Comparison of ENCODE assay signal across 16 cellular contexts in genomic region chr10:32337343-32337742, GRCh38. TPM values are rescaled to one million over a fixed set of nuclear protein-coding genes. Genes with fewer than 3 reads are reported as not detected.
DNase-seq lines count a peak whose midpoint lies in the region; ATAC-seq, FAIRE-seq and TF ChIP-seq lines count a peak whose summit lies in the region.
"Had no signal": no experiment of that assay in that cellular context is flagged by ENCODE, and none has a peak within 500 bp of the region (broad histone marks: within the 10 kb centered on the region; RNA-seq: fewer than 3 reads in every experiment).

No MANE protein-coding gene starts in this region.

- TF ChIP-seq POLR2A in GM12878 (IDR thresholded peaks at IDR 0.05; ENCODE audit: low read depth, low read length) (no peak), right lobe of liver (IDR thresholded peaks at IDR 0.05) (no peak)

- in situ Hi-C loops in GM12878 (cut with MboI): no loop called here

- H3K27ac ChIP-seq in CD8-positive, alpha-beta memory T cell (ENCODE audit: low read depth, low read length): no peak overlapping the region
- peak overlapping the region; percentile 17 for H3K27ac ChIP-seq in GM12878 (ENCODE audit: control insufficient read depth, insufficient read depth)
- peak overlapping the region; percentile 4 for H3K27ac ChIP-seq in osteoblast (ENCODE audit: low read depth, low read length)
- no peak overlapping the region for H3K27ac ChIP-seq in right lobe of liver
- H3K27ac ChIP-seq: WERI-Rb-1 had no signal

- DNase-seq in CD14-positive monocyte (ENCODE audit: low spot score): no peak
- DNase-seq in CD8-positive, alpha-beta memory T cell: no peak
- DNase-seq in GM12878 (ENCODE audit: low read depth, low spot score): no peak
- no peak for DNase-seq in osteoblast (ENCODE audit: insufficient read length, low spot score, missing footprints)
- no peak for DNase-seq in right lobe of liver
- no peak for DNase-seq in HT-29 (ENCODE audit: low spot score)
- DNase-seq: activated gamma-delta T cell treated with Interleukin-2 at 50 U/mL for 16 hours, cortex of kidney, foreskin fibroblast, hippocampal formation, NCI-H1105, NCI-H2107, NCI-H510A treated with DMSO at 0.1 percent for 48 hours, WERI-Rb-1 had no signal

- no peak for FAIRE-seq in GM12878 (lab: Jason Lieb, UNC)
- FAIRE-seq: keratinocyte had no signal

- SMC1A ChIA-PET in GM12878 (lab: Charles Lee; ENCODE audit: uncharacterized antibody, unreplicated experiment): interaction anchor here (0.6 to 15.8 kb wide), 11 partner anchors 7 to 87 kb away, joined by 3 to 205 read pairs (median 7); no protein-coding TSS in a partner anchor

- H3K4me3 ChIP-seq in CD8-positive, alpha-beta memory T cell (ENCODE audit: low read length): no peak overlapping the region
- no peak overlapping the region for H3K4me3 ChIP-seq in GM12878
- H3K4me3 ChIP-seq in osteoblast (ENCODE audit: insufficient read depth, low read length): no peak overlapping the region
- no peak overlapping the region for H3K4me3 ChIP-seq in right lobe of liver

- H3K4me1 ChIP-seq in CD8-positive, alpha-beta memory T cell (ENCODE audit: insufficient read depth, low read length): peaks cover 96% of the 10 kb centered on the region
- H3K4me1 ChIP-seq in GM12878 (ENCODE audit: control insufficient read depth, insufficient read depth, low read length) (peaks cover 19% of the 10 kb centered on the region), osteoblast (ENCODE audit: insufficient read depth, low read length) (peaks cover under 1% of the 10 kb centered on the region), right lobe of liver (peaks cover 0 to 44% (median 12%) of the 10 kb centered on the region in 4 donors)

- intact Hi-C loops in CD14-positive monocyte (cut with micrococcal nuclease): no loop called here
- intact Hi-C loops in GM12878 (cut with micrococcal nuclease; ENCODE audit: unreplicated experiment): no loop called here
- intact Hi-C loops in right lobe of liver (cut with DNase I): no loop called here

- H3K9ac ChIP-seq in GM12878 (ENCODE audit: control insufficient read depth, insufficient read depth, low read length): peak overlapping the region; percentile 11; the same call in 1 of the 2 replicates

- 0 out of 2 replicates have a peak, but pooled peaks cover 3% of the 10 kb centered on the region for H4K20me1 ChIP-seq in GM12878 (ENCODE audit: control insufficient read depth, insufficient read depth)
- peaks cover 94% of the 10 kb centered on the region for H4K20me1 ChIP-seq in osteoblast (ENCODE audit: insufficient read depth, low read length)

- CTCF ChIA-PET in CD8-positive, alpha-beta memory T cell (lab: Charles Lee): interaction anchor here (1.4 to 3.3 kb wide), 3 partner anchors 8 to 41 kb away, joined by 4 to 21 read pairs (median 5); no protein-coding TSS in a partner anchor
- CTCF ChIA-PET in GM12878 (lab: Yijun Ruan, JAX): interaction anchor here (0.7 to 2.1 kb wide), 13 partner anchors 8 to 147 kb away, joined by 3 to 12 read pairs (median 4); no protein-coding TSS in a partner anchor

- peak overlapping the region in 6 of 7 donors; percentile 23 to 69 (median 42) for H3K27ac Mint-ChIP-seq in CD14-positive monocyte
- H3K27ac Mint-ChIP-seq in CD8-positive, alpha-beta memory T cell: peak overlapping the region; percentile 4 to 83 (median 62)

- RAD21 ChIA-PET in GM12878 (lab: Charles Lee; ENCODE audit: unreplicated experiment): interaction anchor here (0.5 to 3.3 kb wide), 7 partner anchors 8 to 75 kb away, joined by 3 to 16 read pairs (median 4); no protein-coding TSS in a partner anchor

- H3K4me3 Mint-ChIP-seq in CD14-positive monocyte: no peak overlapping the region
- peak overlapping the region in 4 of 7 donors; percentile 26 to 68 (median 54) for H3K4me3 Mint-ChIP-seq in CD8-positive, alpha-beta memory T cell

- H2AFZ ChIP-seq in GM12878 (ENCODE audit: control insufficient read depth, low read depth, low read length) (no peak overlapping the region), osteoblast (ENCODE audit: low read length) (no peak overlapping the region)

- peaks cover 0 to 2% (median 1%) of the 10 kb centered on the region in 3 donors for H3K27me3 Mint-ChIP-seq in CD14-positive monocyte (ENCODE audit: low read depth in 3 of 3)
- peaks cover 0 to 2% of the 10 kb centered on the region in 2 donors for H3K27me3 Mint-ChIP-seq in CD8-positive, alpha-beta memory T cell

- POLR2A ChIA-PET in CD8-positive, alpha-beta memory T cell (lab: Charles Lee): interaction anchor here (1.6 kb wide), 1 partner anchor 9 kb away, joined by 3 read pairs; no protein-coding TSS in a partner anchor
- POLR2A ChIA-PET in GM12878 (lab: Charles Lee): interaction anchor here (0.5 to 3.0 kb wide), 8 partner anchors 8 to 952 kb away, joined by 3 to 7 read pairs (median 5); no protein-coding TSS in a partner anchor

- TF ChIP-seq CTCF in CD14-positive monocyte (IDR thresholded peaks at IDR 0.05) (no peak), GM12878 (IDR thresholded peaks at IDR 0.05 in 2 of 3, conservative IDR thresholded peaks at IDR 0.05 in 1 of 3; ENCODE audit: control insufficient read depth in 2 of 3, extremely low read depth in 1 of 3, insufficient read depth in 1 of 3, low read depth in 3 of 3, low read length in 3 of 3) (no peak), osteoblast (IDR thresholded peaks at IDR 0.05; ENCODE audit: extremely low read depth, low read depth, low read length) (no peak), right lobe of liver (IDR thresholded peaks at IDR 0.05) (no peak)

- WGBS in GM12878 (ENCODE audit: insufficient coverage, insufficient replicate concordance, low lambda C conversion rate, missing lambda C conversion rate): 100% methylated on average over 1 of the region's 1 CpG
- 63% methylated on average over 1 of the region's 1 CpG for WGBS in right lobe of liver (ENCODE audit: insufficient coverage, low coverage, low lambda C conversion rate, missing lambda C conversion rate)

- TF ChIP-seq RAD21 in GM12878 (IDR thresholded peaks at IDR 0.05; ENCODE audit: insufficient read depth, low read depth, low read length): no peak

- peaks cover 97% of the 10 kb centered on the region for H3K79me2 ChIP-seq in GM12878 (ENCODE audit: control insufficient read depth, insufficient read depth, low read length)
- peaks cover 99% of the 10 kb centered on the region for H3K79me2 ChIP-seq in osteoblast (ENCODE audit: insufficient read depth, low read length)

- H3K4me2 ChIP-seq in GM12878 (ENCODE audit: control insufficient read depth, insufficient read depth): peak overlapping the region; percentile 9
- H3K4me2 ChIP-seq in osteoblast (ENCODE audit: insufficient read depth, low read length): no peak overlapping the region

- BruUV-seq in GM12878 (replicated peaks; lab: Mats Ljungman, UMichigan): no TSS peak

- H3K9me3 ChIP-seq in CD8-positive, alpha-beta memory T cell (ENCODE audit: low read length): no peaks in the 10 kb centered on the region
- no peaks in the 10 kb centered on the region for H3K9me3 ChIP-seq in GM12878 (replicated peaks; ENCODE audit: control insufficient read depth, insufficient read depth, low read length)
- H3K9me3 ChIP-seq in osteoblast (ENCODE audit: low read depth, low read length): no peaks in the 10 kb centered on the region
- H3K9me3 ChIP-seq in right lobe of liver: no peaks in the 10 kb centered on the region

- no peaks in the 10 kb centered on the region for H3K27me3 ChIP-seq in CD8-positive, alpha-beta memory T cell (ENCODE audit: insufficient read depth, low read length, poor library complexity, severe bottlenecking)
- H3K27me3 ChIP-seq in GM12878 (replicated peaks in 1 of 2; ENCODE audit: control insufficient read depth in 2 of 2, insufficient read depth in 2 of 2, low read length in 1 of 2) (no peaks in the 10 kb centered on the region), osteoblast (ENCODE audit: insufficient read depth, low read length) (no peaks in the 10 kb centered on the region), right lobe of liver (no peaks in the 10 kb centered on the region)

- H3K36me3 ChIP-seq in CD8-positive, alpha-beta memory T cell (ENCODE audit: insufficient read depth, low read length): no peaks in the 10 kb centered on the region
- H3K36me3 ChIP-seq in GM12878 (ENCODE audit: control insufficient read depth in 2 of 2, insufficient read depth in 2 of 2, low read length in 1 of 2) (0 out of 4 replicates have a peak, but pooled peaks cover 0 to 4% of the 10 kb centered on the region in 2 experiments), osteoblast (ENCODE audit: insufficient read depth, low read length) (no peaks in the 10 kb centered on the region), right lobe of liver (no peaks in the 10 kb centered on the region)
- H3K36me3 ChIP-seq: WERI-Rb-1 had no signal

- ATAC-seq in GM12878: no peak
- no peak for ATAC-seq in right lobe of liver
- ATAC-seq in HG03520 (IDR thresholded peaks at IDR 0.05; ENCODE audit: unreplicated experiment): no peak

- H3K4me1 Mint-ChIP-seq in CD14-positive monocyte: peaks cover 47% of the 10 kb centered on the region
- peaks cover 97 to 100% (median 100%) of the 10 kb centered on the region in 3 donors for H3K4me1 Mint-ChIP-seq in CD8-positive, alpha-beta memory T cell

- TF ChIP-seq EP300 in GM12878 (IDR thresholded peaks at IDR 0.05; ENCODE audit: borderline replicate concordance in 1 of 2, control insufficient read depth in 1 of 2, low read depth in 2 of 2, low read length in 2 of 2): no peak

- peaks cover 20 to 24% of the 10 kb centered on the region in 2 donors for H3K36me3 Mint-ChIP-seq in CD14-positive monocyte
- H3K36me3 Mint-ChIP-seq in CD8-positive, alpha-beta memory T cell: peaks cover 0 to 42% (median 12%) of the 10 kb centered on the region in 3 donors

- peaks cover 0 to 3% (median 0%) of the 10 kb centered on the region in 7 donors for H3K9me3 Mint-ChIP-seq in CD14-positive monocyte
- H3K9me3 Mint-ChIP-seq in CD8-positive, alpha-beta memory T cell: no peaks in the 10 kb centered on the region

RNA-seq across cellular contexts. Expression of gene EPC1, which starts 9.6 kb away (rescaled TPM):
- polyA plus RNA-seq in CD14-positive monocyte (10 to 100 TPM; 28.3 to 31.0 TPM), GM12878 (2011; rRNA removed) (59.2 and 68.1 TPM in 2 replicates), GM12878 (2014; fragmentation: Illumina TruSeq; extraction: Trizol) (27.8 and 36.2 TPM in 2 replicates), GM12878 (2014; fragmentation: Nextera tagmentation; extraction: Ambion mirVana) (1 to 10 TPM; 6.8 to 7.6 TPM), GM12878 (2014; rRNA removed) (20.7 and 21.5 TPM in 2 replicates), GM12878 (2016; fragmentation: Nextera tagmentation; extraction: Ambion mirVana) (10 to 100 TPM; 15.0 to 15.6 TPM)
- total RNA-seq in CD8-positive, alpha-beta memory T cell: 10 to 100 TPM; 40.9 to 41.3 TPM
- polyA plus RNA-seq in CD8-positive, alpha-beta memory T cell: 45.3 TPM
- 161 and 173 TPM in 2 replicates for total RNA-seq in GM12878 (2013; cell fraction: nucleolus; rRNA removed)
- total RNA-seq in GM12878 (2014; rRNA removed) (19.0 and 23.7 TPM in 2 replicates), GM12878 (2014; rRNA removed; fragmentation: Illumina TruSeq; extraction: Trizol) (19.2 and 19.7 TPM in 2 replicates), GM12878 (2021) (20.4 and 22.1 TPM in 2 replicates), osteoblast (30.8 and 32.4 TPM in 2 replicates), right lobe of liver (10 to 100 TPM; 10.5 to 14.6 (median 12.4) TPM)
- polyA plus RNA-seq in GM12878 (2011; ENCODE audit: low read depth): 20.9 TPM
- 34.2 and 34.6 TPM in 2 replicates for polyA plus RNA-seq in GM12878 (2011; cell fraction: cytosol; rRNA removed)
- 53.3 and 68.6 TPM in 2 replicates for polyA plus RNA-seq in GM12878 (2011; cell fraction: nucleus; rRNA removed)
- polyA plus RNA-seq in GM12878 (2012): 18.8 and 25.4 TPM in 2 replicates
- polyA minus RNA-seq in GM12878 (2011; rRNA and poly(A)+ RNA removed): 90.9 and 130 TPM in 2 replicates
- polyA minus RNA-seq in GM12878 (2011; cell fraction: cytosol; rRNA and poly(A)+ RNA removed): 15.6 and 24.0 TPM in 2 replicates
- 66.1 and 97.8 TPM in 2 replicates for polyA minus RNA-seq in GM12878 (2011; cell fraction: nucleus; rRNA and poly(A)+ RNA removed)
- total RNA-seq in HT-29 (2014; rRNA removed; shearing (Covaris generic)): 68.2 and 94.9 TPM in 2 replicates

Comparison
In these comparisons a context has a peak if more than half of its experiments do, and no peak if none do; other contexts are left out.
1. H3K4me3 Mint-ChIP-seq: peak in CD8-positive, alpha-beta memory T cell (4 of 7); none in CD14-positive monocyte (0 of 2).
2. H3K27ac ChIP-seq: peak in GM12878 (single experiment) and osteoblast (single experiment); none in CD8-positive, alpha-beta memory T cell (single experiment) and right lobe of liver (0 of 3).